In the genomic region with DNA sequence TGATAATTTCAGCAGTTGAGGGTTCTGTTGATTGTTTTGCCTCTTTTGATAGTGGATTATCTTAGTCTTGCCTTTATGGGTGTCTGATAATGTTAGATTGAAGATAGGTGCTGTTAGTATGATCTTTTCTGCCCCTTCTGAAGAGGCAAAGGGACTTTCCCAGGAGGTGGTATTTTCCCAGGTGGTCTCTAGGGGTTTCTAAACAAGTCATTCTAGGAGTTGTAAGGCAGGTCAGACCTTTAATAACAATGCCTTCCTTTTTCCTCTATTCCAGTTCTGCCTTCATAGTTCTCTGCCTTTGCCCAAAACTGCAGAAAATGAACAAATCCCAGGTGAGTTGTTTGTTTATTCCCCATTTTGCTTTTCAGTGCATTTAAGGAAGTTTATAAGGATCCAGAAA, we compare ENCODE assay signal across 27 cellular contexts. TPM values are rescaled to one million over a fixed set of nuclear protein-coding genes. Genes with fewer than 3 reads are reported as not detected.
DNase-seq lines count a peak whose midpoint lies in the region; ATAC-seq, FAIRE-seq and TF ChIP-seq lines count a peak whose summit lies in the region.
"Had no signal": no experiment of that assay in that cellular context is flagged by ENCODE, and none has a peak within 500 bp of the region (broad histone marks: within the 10 kb centered on the region; RNA-seq: fewer than 3 reads in every experiment).

No MANE protein-coding gene starts in this region.

- ATAC-seq in HG02610 (IDR thresholded peaks at IDR 0.05; ENCODE audit: unreplicated experiment) (peak; percentile 12), HG03342 (IDR thresholded peaks at IDR 0.05; ENCODE audit: unreplicated experiment) (no peak), GM18861 (IDR thresholded peaks at IDR 0.05; ENCODE audit: unreplicated experiment) (no peak)
- ATAC-seq: activated CD8-positive, alpha-beta memory T cell treated with anti-CD3 and anti-CD28 coated beads, Interleukin-2, amount 10 ng/mL, durations not matched to agents 7 days and 5 days; left colon; mucosa of descending colon had no signal

- peaks cover 38% of the 10 kb centered on the region for H3K4me1 Mint-ChIP-seq in activated naive CD4-positive, alpha-beta T cell treated with anti-CD3 and anti-CD28 coated beads, Interleukin-2, amount 50 U/mL, for 24 hours
- H3K4me1 Mint-ChIP-seq in brain = peaks cover 42% of the 10 kb centered on the region

- peak overlapping the region; percentile 33 for H3K27ac Mint-ChIP-seq in activated naive CD4-positive, alpha-beta T cell treated with anti-CD3 and anti-CD28 coated beads, Interleukin-2, amount 50 U/mL, for 24 hours
- H3K27ac Mint-ChIP-seq in brain = no peak overlapping the region
- H3K27ac Mint-ChIP-seq: activated CD8-positive, alpha-beta memory T cell treated with anti-CD3 and anti-CD28 coated beads, Interleukin-2, amount 10 ng/mL, durations not matched to agents 7 days and 5 days; immature natural killer cell; nephron progenitor cell had no signal

- no peak for DNase-seq in activated naive CD4-positive, alpha-beta T cell (lab: John Stamatoyannopoulos, UW)
- no peak for DNase-seq in RCC 7860 (ENCODE audit: low spot score)
- DNase-seq: ACHN; activated CD4-positive, alpha-beta T cell treated with anti-CD3 and anti-CD28 coated beads for 4 hours; activated CD8-positive, alpha-beta memory T cell treated with anti-CD3 and anti-CD28 coated beads, Interleukin-2, amount 10 ng/mL, durations not matched to agents 7 days and 5 days; BE2C; central memory CD4-positive, alpha-beta T cell; cortex of kidney; effector memory CD4-positive, alpha-beta T cell; EL; erythroblast; GM23248; immature natural killer cell; left colon; mammary epithelial cell; mucosa of descending colon; nephron progenitor cell; SIG-M5; stimulated activated naive CD4-positive, alpha-beta T cell; SW 1271 had no signal

- H3K9me3 Mint-ChIP-seq in activated naive CD4-positive, alpha-beta T cell treated with anti-CD3 and anti-CD28 coated beads, Interleukin-2, amount 50 U/mL, for 24 hours = peaks cover 11% of the 10 kb centered on the region
- peaks cover 54 to 83% (median 67%) of the 10 kb centered on the region in 5 experiments for H3K9me3 Mint-ChIP-seq in brain

- TF ChIP-seq CTCF in brain (conservative IDR thresholded peaks at IDR 0.05) = no peak

- H3K4me3 Mint-ChIP-seq in activated naive CD4-positive, alpha-beta T cell treated with anti-CD3 and anti-CD28 coated beads, Interleukin-2, amount 50 U/mL, for 24 hours = no peak overlapping the region
- peak overlapping the region in 4 of 5 experiments; percentile 1 to 65 (median 21) for H3K4me3 Mint-ChIP-seq in brain
- H3K4me3 Mint-ChIP-seq: activated CD8-positive, alpha-beta memory T cell treated with anti-CD3 and anti-CD28 coated beads, Interleukin-2, amount 10 ng/mL, durations not matched to agents 7 days and 5 days; immature natural killer cell; nephron progenitor cell had no signal

- no peaks in the 10 kb centered on the region for H3K27me3 Mint-ChIP-seq in activated naive CD4-positive, alpha-beta T cell treated with anti-CD3 and anti-CD28 coated beads, Interleukin-2, amount 50 U/mL, for 24 hours
- H3K27me3 Mint-ChIP-seq in brain = peaks cover 13% of the 10 kb centered on the region
- H3K27me3 Mint-ChIP-seq: activated CD8-positive, alpha-beta memory T cell treated with anti-CD3 and anti-CD28 coated beads, Interleukin-2, amount 10 ng/mL, durations not matched to agents 7 days and 5 days; IgD-negative memory B cell had no signal

- no peak for FAIRE-seq in RCC 7860 (lab: Jason Lieb, UNC)
- FAIRE-seq: urothelium cell line had no signal

- H3K36me3 Mint-ChIP-seq in activated naive CD4-positive, alpha-beta T cell treated with anti-CD3 and anti-CD28 coated beads, Interleukin-2, amount 50 U/mL, for 24 hours = peaks cover 30% of the 10 kb centered on the region
- H3K36me3 Mint-ChIP-seq in brain = peaks cover 88% of the 10 kb centered on the region

RNA-seq across cellular contexts. Expression of a gene that starts 4.3 kb away (rescaled TPM):
- 17.3 TPM for polyA plus RNA-seq in brain (ENCODE audit: insufficient read depth, low read depth, low replicate concordance)

RNA-seq across cellular contexts. Expression of a gene that starts 36.1 kb away (rescaled TPM):
- polyA plus RNA-seq in brain (ENCODE audit: insufficient read depth, low read depth, low replicate concordance) = 9.0 TPM
- polyA plus RNA-seq: IgD-negative memory B cell had no signal

RNA-seq across cellular contexts. Expression of a gene that starts 54.3 kb away (rescaled TPM):
- polyA plus RNA-seq in brain (ENCODE audit: insufficient read depth, low read depth, low replicate concordance) = not detected
- polyA plus RNA-seq: GM23248, IgD-negative memory B cell, immature natural killer cell, mammary epithelial cell had no signal
